Comparison of ENCODE assay signal across 14 cellular contexts in the genomic region with DNA sequence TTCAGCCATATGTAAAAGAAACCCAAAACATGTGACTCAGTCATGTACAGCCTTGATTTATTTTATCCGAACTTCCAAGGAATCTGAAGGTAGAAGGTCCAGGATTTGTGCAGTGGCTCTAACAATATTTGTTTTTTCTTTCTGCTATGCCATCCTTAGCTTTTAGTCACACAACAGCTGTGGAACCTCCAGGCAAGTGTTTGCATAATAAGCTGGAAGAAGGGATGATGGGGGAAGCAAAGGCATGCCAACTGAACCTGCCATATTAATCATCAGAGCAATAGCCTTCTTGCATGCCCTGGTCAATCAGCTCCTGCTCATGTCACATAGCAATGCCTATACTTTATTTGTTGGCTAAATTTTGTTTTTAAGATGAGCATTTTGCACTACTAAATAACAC.
A peak's percentile ranks its signal among the peaks of the same experiment; 100 is the strongest.
DNase-seq lines count a peak whose midpoint lies in the region; ATAC-seq and FAIRE-seq lines count a peak whose summit lies in the region.
"Had no signal": no experiment of that assay in that cellular context is flagged by ENCODE, and none has a peak within 500 bp of the region (broad histone marks: within the 10 kb centered on the region; RNA-seq: fewer than 3 reads in every experiment).

No MANE protein-coding gene starts in this region.

- peak; percentile 7 for DNase-seq in DMS53 (lab: John Stamatoyannopoulos, UW)
- DNase-seq in DMS53 treated with DMSO at 0.1 percent for 48 hours (lab: John Stamatoyannopoulos, UW; ENCODE audit: unreplicated experiment): no peak
- peak; percentile 24 for DNase-seq in adipocyte (ENCODE audit: low read depth)
- peak; percentile 2 for DNase-seq in kidney tubule cell (ENCODE audit: low spot score)
- DNase-seq in A172 (ENCODE audit: low spot score): no peak
- DNase-seq in left colon: no peak
- DNase-seq in urothelium cell line (ENCODE audit: low spot score): no peak
- DNase-seq: CD4-positive, alpha-beta memory T cell had no signal

- H3K4me3 ChIP-seq in adipocyte (ENCODE audit: low read length): no peak overlapping the region
- H3K4me3 ChIP-seq: BLaER1, HAP-1 had no signal

- no peaks in the 10 kb centered on the region for H3K4me1 ChIP-seq in adipocyte (ENCODE audit: control insufficient read depth, insufficient read depth, low read length)
- H3K4me1 ChIP-seq: BLaER1, HAP-1 had no signal

- no peaks in the 10 kb centered on the region for H3K27me3 ChIP-seq in adipocyte (replicated peaks; ENCODE audit: control insufficient read depth, insufficient read depth, low read length)
- H3K27me3 ChIP-seq: BLaER1 had no signal

- intact Hi-C loops in left colon (cut with DNase I, micrococcal nuclease): no loop called here

- H3K9me3 ChIP-seq in adipocyte (ENCODE audit: control insufficient read depth, low read length): no peaks in the 10 kb centered on the region
- H3K9me3 ChIP-seq: BLaER1, HAP-1 had no signal

- H3K36me3 ChIP-seq in adipocyte (ENCODE audit: control insufficient read depth, insufficient read depth, low read length, severe bottlenecking): no peaks in the 10 kb centered on the region
- H3K36me3 ChIP-seq: BLaER1, HAP-1 had no signal

- ATAC-seq in left colon: no peak

- no peak for FAIRE-seq in urothelium cell line (lab: Jason Lieb, UNC)
- FAIRE-seq: G401.6, GM12891, GM19239, H1 had no signal

- no peak overlapping the region for H3K9ac ChIP-seq in adipocyte (ENCODE audit: low read length)
- H3K9ac ChIP-seq: BLaER1 had no signal

Comparison
In these comparisons a context has a peak if more than half of its experiments do, and no peak if none do; other contexts are left out.
1. DNase-seq: peak in DMS53 (single experiment), adipocyte (single experiment) and kidney tubule cell (single experiment); none in DMS53 treated with DMSO at 0.1 percent for 48 hours (single experiment), A172 (single experiment), left colon (0 of 2) and urothelium cell line (single experiment).